ENCODE assay signal across 12 cellular contexts in the genomic region with DNA sequence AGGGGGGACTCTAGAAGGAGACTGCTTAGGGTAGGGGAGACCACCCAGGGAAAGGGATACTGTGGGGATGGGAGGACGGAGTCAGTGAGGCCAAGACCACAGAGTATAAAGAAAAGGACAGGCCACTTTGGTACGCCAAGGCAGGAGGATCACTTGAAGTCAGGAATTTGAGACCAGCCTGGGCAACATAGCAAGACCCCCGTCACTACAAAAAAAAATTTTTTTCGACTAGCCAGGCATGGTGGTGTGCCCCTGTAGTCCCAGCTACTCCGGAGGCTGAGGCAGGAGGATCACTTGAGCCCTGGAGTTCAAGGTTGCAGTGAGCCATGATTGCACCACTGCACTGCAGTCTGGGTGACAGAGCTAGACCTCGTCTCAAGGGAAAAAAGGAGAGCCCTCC. TPM values are rescaled to one million over a fixed set of nuclear protein-coding genes. Genes with fewer than 3 reads are reported as not detected.
DNase-seq lines count a peak whose midpoint lies in the region; ATAC-seq and TF ChIP-seq lines count a peak whose summit lies in the region.
"Had no signal": no experiment of that assay in that cellular context is flagged by ENCODE, and none has a peak within 500 bp of the region (broad histone marks: within the 10 kb centered on the region; RNA-seq: fewer than 3 reads in every experiment).

No MANE protein-coding gene starts in this region.

- no peaks in the 10 kb centered on the region for H3K9me3 Mint-ChIP-seq in activated CD4-positive, alpha-beta T cell treated with anti-CD3 and anti-CD28 coated beads for 36 hours (ENCODE audit: low read depth)
- H3K9me3 Mint-ChIP-seq: brain had no signal

- no peak overlapping the region for H2AFZ ChIP-seq in PC-9

- no peaks in the 10 kb centered on the region for H4K20me1 ChIP-seq in PC-9 (ENCODE audit: insufficient read depth)

- ATAC-seq in activated CD4-positive, alpha-beta T cell treated with anti-CD3 and anti-CD28 coated beads for 36 hours = no peak
- ATAC-seq: sciatic nerve had no signal

- peak overlapping the region; percentile 53 for H3K9ac ChIP-seq in mucosa of stomach (ENCODE audit: low read length)

- peak overlapping the region; percentile 55 for H3K4me2 ChIP-seq in PC-9

- H3K27me3 ChIP-seq in PC-9 (ENCODE audit: insufficient read depth, low read depth) = no peaks in the 10 kb centered on the region
- H3K27me3 ChIP-seq in mucosa of stomach (ENCODE audit: control insufficient read depth, insufficient read depth, low read length) = no peaks in the 10 kb centered on the region

- H3K9me3 ChIP-seq in PC-9 (ENCODE audit: insufficient read depth, low read depth) (no peaks in the 10 kb centered on the region), mucosa of stomach (ENCODE audit: control insufficient read depth, low read length) (no peaks in the 10 kb centered on the region)
- H3K9me3 ChIP-seq: thoracic aorta had no signal

- H3F3A ChIP-seq in PC-9 (ENCODE audit: insufficient read depth, low read depth) = 0 out of 2 replicates have a peak, but pooled peaks cover 3% of the 10 kb centered on the region

- H3K4me3 Mint-ChIP-seq in activated CD4-positive, alpha-beta T cell treated with anti-CD3 and anti-CD28 coated beads for 36 hours = no peak overlapping the region
- H3K4me3 Mint-ChIP-seq: brain had no signal

- H3K79me2 ChIP-seq in PC-9 (ENCODE audit: low read depth) = no peaks in the 10 kb centered on the region

- H3K27ac Mint-ChIP-seq in activated CD4-positive, alpha-beta T cell treated with anti-CD3 and anti-CD28 coated beads for 36 hours = peak overlapping the region; percentile 76
- H3K27ac Mint-ChIP-seq: brain had no signal

- H3K36me3 Mint-ChIP-seq in activated CD4-positive, alpha-beta T cell treated with anti-CD3 and anti-CD28 coated beads for 36 hours (ENCODE audit: low read depth) = no peaks in the 10 kb centered on the region
- H3K36me3 Mint-ChIP-seq: brain had no signal

- H3K36me3 ChIP-seq in PC-9 (ENCODE audit: low read depth) (no peaks in the 10 kb centered on the region), mucosa of stomach (ENCODE audit: control insufficient read depth, insufficient read depth, low read length) (no peaks in the 10 kb centered on the region)
- H3K36me3 ChIP-seq: thoracic aorta had no signal

- H3K4me3 ChIP-seq in PC-9 (no peak overlapping the region), mucosa of stomach (ENCODE audit: low read length) (no peak overlapping the region)
- H3K4me3 ChIP-seq: thoracic aorta had no signal

- H3K9me2 ChIP-seq in PC-9 (ENCODE audit: insufficient read depth) = no peaks in the 10 kb centered on the region

- POLR2A ChIA-PET in activated CD4-positive, alpha-beta T cell treated with anti-CD3 and anti-CD28 coated beads for 36 hours (lab: Charles Lee) = no interaction called here
- POLR2A ChIA-PET in PC-9 (lab: Charles Lee; ENCODE audit: unreplicated experiment) = interaction anchor here (0.6 kb wide), 2 partner anchors 15 to 705 kb away, joined by 3 to 6 read pairs; no protein-coding TSS in a partner anchor

- no peak overlapping the region for H3K27ac ChIP-seq in PC-9
- H3K27ac ChIP-seq: thoracic aorta had no signal

- H3K4me1 ChIP-seq in PC-9 (replicated peaks; ENCODE audit: insufficient read depth) = peaks cover 11% of the 10 kb centered on the region; the same call in 1 of the 2 replicates
- H3K4me1 ChIP-seq in mucosa of stomach (ENCODE audit: control insufficient read depth, insufficient read depth, low read length) = peaks cover 10% of the 10 kb centered on the region

- no peaks in the 10 kb centered on the region for H3K27me3 Mint-ChIP-seq in activated CD4-positive, alpha-beta T cell treated with anti-CD3 and anti-CD28 coated beads for 36 hours

- CTCF ChIA-PET in activated CD4-positive, alpha-beta T cell treated with anti-CD3 and anti-CD28 coated beads for 36 hours (lab: Charles Lee) = interaction anchor here (1.0 kb wide), 1 partner anchor 308 kb away, joined by 3 read pairs; the partner anchor contains the start of genes MRPS12 and SARS2
- CTCF ChIA-PET in PC-9 (lab: Charles Lee) = interaction anchor here (0.6 to 0.7 kb wide), 2 partner anchors 224 to 1062 kb away, joined by 3 to 9 read pairs; no protein-coding TSS in a partner anchor

- H3K4me1 Mint-ChIP-seq in activated CD4-positive, alpha-beta T cell treated with anti-CD3 and anti-CD28 coated beads for 36 hours = peaks cover 19% of the 10 kb centered on the region
- H3K4me1 Mint-ChIP-seq: brain had no signal

- DNase-seq in activated CD4-positive, alpha-beta T cell treated with anti-CD3 and anti-CD28 coated beads for 36 hours = no peak
- DNase-seq in activated CD4-positive, alpha-beta T cell treated with anti-CD3 and anti-CD28 coated beads for 1 hour = no peak
- DNase-seq in PC-9 (no peak), NCI-H748 treated with DMSO at 0.1 percent for 48 hours (lab: John Stamatoyannopoulos, UW) (no peak), KG1 (lab: John Stamatoyannopoulos, UW) (no peak)
- DNase-seq: MV-4-11 had no signal

- TF ChIP-seq CTCF in PC-9 (conservative IDR thresholded peaks at IDR 0.05) = no peak

- intact Hi-C loops in activated CD4-positive, alpha-beta T cell treated with anti-CD3 and anti-CD28 coated beads for 36 hours (cut with DNase I, micrococcal nuclease) = no loop called here
- intact Hi-C loops in PC-9 (cut with micrococcal nuclease; ENCODE audit: unreplicated experiment) = no loop called here

- no TSS peak for BruUV-seq in PC-9 (replicated peaks; lab: Mats Ljungman, UMichigan)

RNA-seq across cellular contexts. Expression of gene IFNL3, which starts 6.6 kb away (rescaled TPM):
- total RNA-seq in activated CD4-positive, alpha-beta T cell treated with anti-CD3 and anti-CD28 coated beads for 36 hours = under 1 TPM; 0.34 to 0.53 TPM
- total RNA-seq in PC-9 (2021) = not detected in 2 replicates
- total RNA-seq: glomerular endothelial cell; sciatic nerve; T-helper 2 cell treated with Interferon-gamma antibody and Interleukin-4, amounts not matched to agents 100 ng/mL and 5 ng/mL, for 36 hours; thoracic aorta had no signal

RNA-seq across cellular contexts. Expression of gene IFNL4, which starts 10.4 kb away (rescaled TPM):
- total RNA-seq in activated CD4-positive, alpha-beta T cell treated with anti-CD3 and anti-CD28 coated beads for 36 hours = not detected
- not detected in 2 replicates for total RNA-seq in PC-9 (2021)
- total RNA-seq: glomerular endothelial cell; sciatic nerve; T-helper 2 cell treated with Interferon-gamma antibody and Interleukin-4, amounts not matched to agents 100 ng/mL and 5 ng/mL, for 36 hours; thoracic aorta had no signal

RNA-seq across cellular contexts. Expression of gene IFNL2, which starts 30.0 kb away (rescaled TPM):
- total RNA-seq in activated CD4-positive, alpha-beta T cell treated with anti-CD3 and anti-CD28 coated beads for 36 hours = not detected
- total RNA-seq in PC-9 (2021) = not detected in 2 replicates
- total RNA-seq: glomerular endothelial cell; sciatic nerve; T-helper 2 cell treated with Interferon-gamma antibody and Interleukin-4, amounts not matched to agents 100 ng/mL and 5 ng/mL, for 36 hours; thoracic aorta had no signal

RNA-seq across cellular contexts. Expression of gene SYCN, which starts 34.1 kb away (rescaled TPM):
- total RNA-seq in activated CD4-positive, alpha-beta T cell treated with anti-CD3 and anti-CD28 coated beads for 36 hours = not detected
- total RNA-seq in PC-9 (2021) = not detected in 2 replicates
- total RNA-seq: glomerular endothelial cell; sciatic nerve; T-helper 2 cell treated with Interferon-gamma antibody and Interleukin-4, amounts not matched to agents 100 ng/mL and 5 ng/mL, for 36 hours; thoracic aorta had no signal

RNA-seq across cellular contexts. Expression of gene NCCRP1, which starts 41.4 kb away (rescaled TPM):
- total RNA-seq in activated CD4-positive, alpha-beta T cell treated with anti-CD3 and anti-CD28 coated beads for 36 hours = not detected
- total RNA-seq in PC-9 (2021) = 22.7 and 23.2 TPM in 2 replicates
- total RNA-seq: glomerular endothelial cell; sciatic nerve; T-helper 2 cell treated with Interferon-gamma antibody and Interleukin-4, amounts not matched to agents 100 ng/mL and 5 ng/mL, for 36 hours had no signal
